In the genomic region with DNA sequence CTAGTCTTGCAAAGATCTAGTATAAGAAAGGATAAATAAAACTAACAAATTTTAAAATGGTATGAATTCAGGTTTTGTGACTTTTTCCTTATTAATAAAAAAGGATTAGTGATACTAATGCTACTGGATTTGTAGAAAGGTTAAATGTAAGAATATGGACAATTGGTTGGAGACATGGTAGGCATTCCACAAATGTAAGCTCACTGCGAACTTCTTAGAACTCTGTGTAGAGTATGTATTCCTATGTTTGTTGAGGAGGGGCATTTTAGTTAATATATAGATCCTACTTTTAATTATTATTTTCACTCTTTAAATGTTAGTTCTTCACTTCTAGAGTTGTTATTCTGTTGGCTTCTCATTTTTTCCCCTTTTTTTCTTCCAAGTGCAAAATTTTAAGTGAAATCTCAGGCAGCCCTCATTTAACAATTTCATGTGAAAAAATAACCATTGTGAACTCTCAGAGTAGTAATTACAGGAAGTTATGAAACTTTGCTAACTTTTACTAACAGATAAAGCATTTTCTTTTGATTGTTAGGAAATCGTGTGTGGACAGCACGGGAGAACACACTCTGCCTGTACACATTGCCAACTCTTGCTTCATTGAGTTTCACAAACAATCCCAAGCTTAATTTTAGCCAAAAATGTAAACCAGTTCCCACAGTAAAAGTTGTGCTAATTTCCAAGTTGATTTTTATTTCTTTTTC, we compare ENCODE assay signal across 9 cellular contexts.
DNase-seq lines count a peak whose midpoint lies in the region; ATAC-seq and TF ChIP-seq lines count a peak whose summit lies in the region.
"Had no signal": no experiment of that assay in that cellular context is flagged by ENCODE, and none has a peak within 500 bp of the region (broad histone marks: within the 10 kb centered on the region; RNA-seq: fewer than 3 reads in every experiment).

No MANE protein-coding gene starts in this region.

- peak; percentile 62 to 95 for TF ChIP-seq EP300 in tibial nerve (IDR thresholded peaks at IDR 0.05)

- ATAC-seq in lower lobe of right lung (peak; percentile 58 to 60), HG02938 (IDR thresholded peaks at IDR 0.05; ENCODE audit: unreplicated experiment) (no peak)

- no peaks in the 10 kb centered on the region for H3K36me3 Mint-ChIP-seq in chondrocyte (ENCODE audit: low read depth)

- H3K4me3 ChIP-seq in lower lobe of right lung (no peak overlapping the region), tibial nerve (no peak overlapping the region)

- H3K4me3 Mint-ChIP-seq in chondrocyte (ENCODE audit: unreplicated experiment) = no peak overlapping the region

- H3K4me1 ChIP-seq in lower lobe of right lung (peaks cover 37% of the 10 kb centered on the region), tibial nerve (peaks cover 0 to 63% (median 22%) of the 10 kb centered on the region in 4 donors)

- H3K4me1 Mint-ChIP-seq in chondrocyte (ENCODE audit: low read depth) = peaks cover 85% of the 10 kb centered on the region

- DNase-seq in MV-4-11 (lab: John Stamatoyannopoulos, UW) = peak; percentile 12
- DNase-seq in chondrocyte (ENCODE audit: low spot score) = no peak
- DNase-seq in lower lobe of right lung = no peak
- DNase-seq in tibial nerve (ENCODE audit: low spot score in 2 of 2) = no peak
- DNase-seq in NCI-H146 (lab: John Stamatoyannopoulos, UW) = no peak
- no peak for DNase-seq in stimulated activated CD4-positive, alpha-beta T cell treated with anti-CD3 and anti-CD28 coated beads, Interleukin-1b, Interleukin-23, amount 100 ng/mL, for 48 hours
- no peak for DNase-seq in globus pallidus (ENCODE audit: low spot score)
- DNase-seq: NCI-H1930 had no signal

- no peak for TF ChIP-seq POLR2A in tibial nerve (IDR thresholded peaks at IDR 0.05)

- no peaks in the 10 kb centered on the region for H3K9me3 Mint-ChIP-seq in chondrocyte (ENCODE audit: low read depth)

- H3K27ac ChIP-seq in lower lobe of right lung (peak overlapping the region; percentile 63), tibial nerve (peak overlapping the region; percentile 11 to 82 (median 58))

- H3K36me3 ChIP-seq in lower lobe of right lung = no peaks in the 10 kb centered on the region
- H3K36me3 ChIP-seq in tibial nerve = no peaks in the 10 kb centered on the region

- no peaks in the 10 kb centered on the region for H3K27me3 Mint-ChIP-seq in chondrocyte (ENCODE audit: low read depth)

- 28% methylated on average over 3 of the region's 3 CpGs for WGBS in tibial nerve, 2 donors

- peak overlapping the region; percentile 97 for H3K27ac Mint-ChIP-seq in chondrocyte (ENCODE audit: unreplicated experiment)

- intact Hi-C loops in lower lobe of right lung (cut with DNase I) = no loop called here

- TF ChIP-seq CTCF in chondrocyte (IDR thresholded peaks at IDR 0.05) (no peak), lower lobe of right lung (IDR thresholded peaks at IDR 0.05) (no peak), tibial nerve (IDR thresholded peaks at IDR 0.05) (no peak)

- H3K9me3 ChIP-seq in lower lobe of right lung = no peaks in the 10 kb centered on the region
- no peaks in the 10 kb centered on the region for H3K9me3 ChIP-seq in tibial nerve

- no peaks in the 10 kb centered on the region for H3K27me3 ChIP-seq in lower lobe of right lung (ENCODE audit: low read depth)
- H3K27me3 ChIP-seq in tibial nerve = no peaks in the 10 kb centered on the region
